7 cellular contexts compared by ENCODE assay signal in the genomic region with DNA sequence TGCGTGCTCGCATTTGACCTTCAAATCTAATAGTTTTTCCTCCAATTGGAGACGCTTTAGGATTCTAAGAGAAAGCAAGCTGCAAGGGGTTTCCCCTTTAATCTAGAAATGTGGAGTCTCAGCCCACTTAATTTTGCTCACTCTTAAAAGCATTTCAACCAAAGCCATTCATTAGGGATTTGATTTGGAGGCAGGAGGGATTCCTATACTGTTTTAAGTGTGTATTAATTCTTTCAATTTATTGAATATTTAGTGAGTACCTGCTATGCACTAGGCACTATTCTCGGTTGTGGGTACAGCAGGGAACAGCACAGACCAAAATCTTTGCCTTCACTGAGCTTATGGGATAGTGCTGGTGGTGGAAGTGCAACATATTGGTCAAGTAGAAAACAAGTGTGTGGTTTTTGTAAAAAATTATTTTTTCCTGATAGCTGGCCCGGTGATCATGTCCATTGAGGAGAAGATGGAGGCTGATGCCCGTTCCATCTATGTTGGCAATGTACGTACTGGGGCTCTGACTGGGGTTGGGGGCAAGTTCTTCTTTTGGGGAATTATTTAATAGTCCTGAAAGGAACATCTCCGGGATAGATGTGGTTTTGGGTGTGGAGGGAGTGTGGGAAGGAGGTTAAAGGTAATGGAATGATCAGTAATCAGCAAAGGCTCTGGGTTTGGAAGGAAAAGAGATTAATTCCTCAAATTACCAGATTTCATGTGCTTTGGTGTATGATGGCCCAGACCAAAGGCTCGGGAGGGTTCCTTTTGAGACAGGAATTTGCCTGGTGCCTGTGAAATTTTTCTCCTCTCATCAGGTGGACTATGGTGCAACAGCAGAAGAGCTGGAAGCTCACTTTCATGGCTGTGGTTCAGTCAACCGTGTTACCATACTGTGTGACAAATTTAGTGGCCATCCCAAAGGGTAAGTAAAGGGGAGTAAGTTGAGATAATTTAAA.
DNase-seq lines count a peak whose midpoint lies in the region; ATAC-seq lines count a peak whose summit lies in the region.

No MANE protein-coding gene starts in this region.

- ATAC-seq in stimulated activated naive CD8-positive, alpha-beta T cell treated with anti-CD3 and anti-CD28 coated beads, Interleukin-15, amount 100 ng/mL, for 72 hours = no peak
- ATAC-seq in GM18867 (IDR thresholded peaks at IDR 0.05; ENCODE audit: unreplicated experiment) = no peak

- no peaks in the 10 kb centered on the region for H3K9me3 Mint-ChIP-seq in activated naive CD8-positive, alpha-beta T cell (ENCODE audit: low read depth)
- no peaks in the 10 kb centered on the region for H3K9me3 Mint-ChIP-seq in stimulated activated naive CD8-positive, alpha-beta T cell treated with anti-CD3 and anti-CD28 coated beads, Interleukin-15, amount 100 ng/mL, for 72 hours

- no peaks in the 10 kb centered on the region for H3K27me3 Mint-ChIP-seq in activated naive CD8-positive, alpha-beta T cell
- H3K27me3 Mint-ChIP-seq in stimulated activated naive CD8-positive, alpha-beta T cell treated with anti-CD3 and anti-CD28 coated beads, Interleukin-15, amount 100 ng/mL, for 72 hours = no peaks in the 10 kb centered on the region

- peak overlapping the region; percentile 96 for H3K4me3 Mint-ChIP-seq in activated naive CD8-positive, alpha-beta T cell
- peak overlapping the region; percentile 92 to 97 for H3K4me3 Mint-ChIP-seq in stimulated activated naive CD8-positive, alpha-beta T cell treated with anti-CD3 and anti-CD28 coated beads, Interleukin-15, amount 100 ng/mL, for 72 hours

- peaks cover 26% of the 10 kb centered on the region for H3K4me1 Mint-ChIP-seq in activated naive CD8-positive, alpha-beta T cell (ENCODE audit: low read depth)
- H3K4me1 Mint-ChIP-seq in stimulated activated naive CD8-positive, alpha-beta T cell treated with anti-CD3 and anti-CD28 coated beads, Interleukin-15, amount 100 ng/mL, for 72 hours = peaks cover 40% of the 10 kb centered on the region

- peak overlapping the region; percentile 93 for H3K27ac Mint-ChIP-seq in activated naive CD8-positive, alpha-beta T cell
- H3K27ac Mint-ChIP-seq in stimulated activated naive CD8-positive, alpha-beta T cell treated with anti-CD3 and anti-CD28 coated beads, Interleukin-15, amount 100 ng/mL, for 72 hours = peak overlapping the region; percentile 95 to 99

- no peaks in the 10 kb centered on the region for H3K9me3 ChIP-seq in HUES6 (ENCODE audit: control insufficient read depth, insufficient read depth, low read depth, low read length)
- H3K9me3 ChIP-seq in iPS-20b (ENCODE audit: insufficient read depth, low read depth, low read length) = no peaks in the 10 kb centered on the region

- peak overlapping the region; percentile 94; the same call in 1 of the 2 replicates for H3K27ac ChIP-seq in HUES6 (ENCODE audit: low read depth, low read length)
- peak overlapping the region; percentile 96 for H3K27ac ChIP-seq in iPS-20b (ENCODE audit: low read length)

- H3K36me3 ChIP-seq in HUES6 (ENCODE audit: control insufficient read depth, insufficient read depth, low read length) (peaks cover 35% of the 10 kb centered on the region), iPS-20b (ENCODE audit: insufficient read depth, low read depth, low read length) (peaks cover 45% of the 10 kb centered on the region)

- peak overlapping the region; percentile 99 for H3K9ac ChIP-seq in HUES6 (ENCODE audit: low read length)
- peak overlapping the region; percentile 99 for H3K9ac ChIP-seq in iPS-20b (ENCODE audit: low read depth, low read length)

- DNase-seq in stimulated activated naive CD8-positive, alpha-beta T cell treated with anti-CD3 and anti-CD28 coated beads, Interleukin-15, amount 100 ng/mL, for 72 hours = no peak
- DNase-seq in stimulated activated CD4-positive, alpha-beta T cell treated with anti-CD3 and anti-CD28 coated beads, Interleukin-2, amount 100 ng/mL, for 48 hours = no peak
- no peak for DNase-seq in C1 segment of cervical spinal cord (lab: John Stamatoyannopoulos, UW)

- no peaks in the 10 kb centered on the region for H3K27me3 ChIP-seq in HUES6 (ENCODE audit: control insufficient read depth, insufficient read depth, low read length)
- H3K27me3 ChIP-seq in iPS-20b (ENCODE audit: insufficient read depth, low read length) = no peaks in the 10 kb centered on the region

- H3K4me1 ChIP-seq in HUES6 (ENCODE audit: control insufficient read depth, insufficient read depth, low read length) (peaks cover 13% of the 10 kb centered on the region; the same call in 1 of the 2 replicates), iPS-20b (ENCODE audit: insufficient read depth, low read length) (peaks cover 9% of the 10 kb centered on the region; the same call in 1 of the 2 replicates)

- H3K36me3 Mint-ChIP-seq in activated naive CD8-positive, alpha-beta T cell = peaks cover 16% of the 10 kb centered on the region

- H3K4me3 ChIP-seq in HUES6 (ENCODE audit: low read depth, low read length) (peak overlapping the region; percentile 100), iPS-20b (ENCODE audit: low read length) (peak overlapping the region; percentile 97)
